In the genomic region with DNA sequence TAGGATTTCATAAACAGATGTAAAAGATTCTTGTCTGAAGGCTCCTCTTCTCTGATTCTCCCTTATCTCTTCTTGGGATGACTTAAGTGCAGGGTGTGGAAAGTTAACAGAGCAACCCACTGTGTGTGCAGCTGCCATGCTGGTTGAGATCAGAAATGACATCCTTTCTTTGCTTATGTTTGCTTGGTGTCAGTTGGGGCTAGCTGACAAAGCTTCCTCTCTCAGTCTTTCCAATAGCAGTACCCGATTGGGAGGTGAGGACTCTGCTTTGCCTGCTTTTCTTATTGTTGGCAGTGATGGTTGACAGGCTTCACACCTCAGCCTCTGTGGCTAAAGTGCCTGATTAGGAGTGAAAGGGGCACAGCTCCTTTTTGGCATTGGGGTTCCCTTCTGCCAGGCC, we compare ENCODE assay signal across 22 cellular contexts. TPM values are rescaled to one million over a fixed set of nuclear protein-coding genes. Genes with fewer than 3 reads are reported as not detected.
A peak's percentile ranks its signal among the peaks of the same experiment; 100 is the strongest.
DNase-seq lines count a peak whose midpoint lies in the region; ATAC-seq and TF ChIP-seq lines count a peak whose summit lies in the region.
"Had no signal": no experiment of that assay in that cellular context is flagged by ENCODE, and none has a peak within 500 bp of the region (broad histone marks: within the 10 kb centered on the region; RNA-seq: fewer than 3 reads in every experiment).

No MANE protein-coding gene starts in this region.

- no peak overlapping the region for H2AK9ac ChIP-seq in IMR-90 (replicated peaks; ENCODE audit: low read depth, low read length, poor library complexity)

- no peaks in the 10 kb centered on the region for H3K9me2 ChIP-seq in MM.1S (replicated peaks; ENCODE audit: insufficient read depth, low read length)

- peaks cover 6% of the 10 kb centered on the region for H3K4me1 ChIP-seq in IMR-90 (ENCODE audit: control insufficient read depth, insufficient read depth, low read length)
- no peaks in the 10 kb centered on the region for H3K4me1 ChIP-seq in MM.1S (ENCODE audit: low read length)
- H3K4me1 ChIP-seq: ascending aorta had no signal

- peaks cover 29% of the 10 kb centered on the region for H3K9me3 Mint-ChIP-seq in activated T-helper 2 cell treated with anti-CD3 and anti-CD28 coated beads, Interferon-gamma antibody, Interleukin-2, Interleukin-4, amounts not matched to agents 10 μg/mL and 5 μg/mL and 100 μg/mL, durations not matched to agents 14 hours and 24 hours and 36 hours
- H3K9me3 Mint-ChIP-seq in natural killer cell: peaks cover 2 to 8% of the 10 kb centered on the region in 2 donors

- H3K56ac ChIP-seq in IMR-90 (ENCODE audit: extremely low read depth, insufficient read depth, low read length): no peak overlapping the region

- peak overlapping the region; percentile 47 for H2AFZ ChIP-seq in IMR-90 (replicated peaks; ENCODE audit: low read length, poor library complexity)
- H2AFZ ChIP-seq in MM.1S (ENCODE audit: low read length): no peak overlapping the region

- H2BK120ac ChIP-seq in IMR-90 (ENCODE audit: low read depth, low read length): no peak overlapping the region

- H3K4me3 ChIP-seq in IMR-90 (ENCODE audit: insufficient read depth, low read depth, low read length) (no peak overlapping the region), MM.1S (ENCODE audit: low read length) (no peak overlapping the region)
- H3K4me3 ChIP-seq: ascending aorta, GM12878, transverse colon had no signal

- H4K20me1 ChIP-seq in IMR-90 (ENCODE audit: insufficient read depth, low read length) (no peaks in the 10 kb centered on the region), MM.1S (ENCODE audit: insufficient read depth, low read length) (no peaks in the 10 kb centered on the region)

- H3K79me1 ChIP-seq in IMR-90 (ENCODE audit: low read depth in 1 of 2, low read length in 2 of 2): no peaks in the 10 kb centered on the region

- H3K27ac ChIP-seq in IMR-90 (ENCODE audit: insufficient read depth, low read length) (no peak overlapping the region), MM.1S (ENCODE audit: low read length) (no peak overlapping the region)
- H3K27ac ChIP-seq: ascending aorta, transverse colon had no signal

- peak; percentile 44 for DNase-seq in DMS153 (lab: John Stamatoyannopoulos, UW)
- DNase-seq in DMS153 treated with DMSO at 0.1 percent for 48 hours (lab: John Stamatoyannopoulos, UW; ENCODE audit: unreplicated experiment): no peak
- DNase-seq in IMR-90: peak; percentile 16
- DNase-seq in activated T-helper 2 cell treated with anti-CD3 and anti-CD28 coated beads, Interferon-gamma antibody, Interleukin-2, Interleukin-4, amounts not matched to agents 10 μg/mL and 5 μg/mL and 100 μg/mL, durations not matched to agents 14 hours and 24 hours and 36 hours (ENCODE audit: low spot score): no peak
- no peak for DNase-seq in natural killer cell
- no peak for DNase-seq in MM.1S
- DNase-seq in GM13976 (ENCODE audit: low spot score): no peak
- DNase-seq: 8988T; activated CD4-positive, alpha-beta memory T cell treated with anti-CD3 and anti-CD28 coated beads for 36 hours; activated naive CD4-positive, alpha-beta T cell treated with anti-CD3 and anti-CD28 coated beads for 36 hours; activated T-cell treated with anti-CD3 and anti-CD28 coated beads, Interleukin-2, amount 50 U/mL, for 1 hour; BE2C; Calu3; NCI-H1417 treated with DMSO at 0.1 percent for 48 hours; stimulated activated CD4-positive, alpha-beta T cell treated with anti-CD3 and anti-CD28 coated beads, Interleukin-2, amount 100 ng/mL, for 48 hours; transverse colon had no signal

- H3K4me2 ChIP-seq in IMR-90 (ENCODE audit: low read depth, low read length) (no peak overlapping the region), MM.1S (ENCODE audit: low read depth, low read length) (no peak overlapping the region)

- H3K36me3 ChIP-seq in IMR-90 (ENCODE audit: control insufficient read depth, insufficient read depth, low read length): no peaks in the 10 kb centered on the region
- no peaks in the 10 kb centered on the region for H3K36me3 ChIP-seq in MM.1S (replicated peaks; ENCODE audit: insufficient read depth, low read length)
- H3K36me3 ChIP-seq: ascending aorta, BE2C, transverse colon had no signal

- dilution Hi-C loops in IMR-90 (cut with HindIII; ENCODE audit: low sequenced_read_pairs, unreplicated experiment): no loop called here

- H3K27ac Mint-ChIP-seq in activated T-helper 2 cell treated with anti-CD3 and anti-CD28 coated beads, Interferon-gamma antibody, Interleukin-2, Interleukin-4, amounts not matched to agents 10 μg/mL and 5 μg/mL and 100 μg/mL, durations not matched to agents 14 hours and 24 hours and 36 hours: peak overlapping the region; percentile 44
- peak overlapping the region in 1 of 2 donors; percentile 88 for H3K27ac Mint-ChIP-seq in natural killer cell
- H3K27ac Mint-ChIP-seq: activated CD4-positive, alpha-beta memory T cell treated with anti-CD3 and anti-CD28 coated beads for 36 hours; activated naive CD4-positive, alpha-beta T cell treated with anti-CD3 and anti-CD28 coated beads for 36 hours; stimulated activated naive CD8-positive, alpha-beta T cell treated with anti-CD3 and anti-CD28 coated beads, Interleukin-15, Interleukin-2, amounts not matched to agents 100 ng/mL and 50 ng/mL, for 24 hours had no signal

- intact Hi-C loops in IMR-90 (cut with micrococcal nuclease) (no loop called here), natural killer cell (cut with micrococcal nuclease) (no loop called here)
- intact Hi-C loops in activated T-helper 2 cell treated with anti-CD3 and anti-CD28 coated beads, Interferon-gamma antibody, Interleukin-2, Interleukin-4, amounts not matched to agents 10 μg/mL and 5 μg/mL and 100 μg/mL, durations not matched to agents 14 hours and 24 hours and 36 hours (cut with micrococcal nuclease): no loop called here

- H3K36me3 Mint-ChIP-seq in activated T-helper 2 cell treated with anti-CD3 and anti-CD28 coated beads, Interferon-gamma antibody, Interleukin-2, Interleukin-4, amounts not matched to agents 10 μg/mL and 5 μg/mL and 100 μg/mL, durations not matched to agents 14 hours and 24 hours and 36 hours (ENCODE audit: low read depth): peaks cover 35% of the 10 kb centered on the region
- peaks cover 16% of the 10 kb centered on the region for H3K36me3 Mint-ChIP-seq in natural killer cell

- TF ChIP-seq POLR2A in IMR-90 (IDR thresholded peaks at IDR 0.05; ENCODE audit: low read depth, low read length): no peak

- TF ChIP-seq RAD21 in IMR-90 (IDR thresholded peaks at IDR 0.05; ENCODE audit: low read length): no peak

- H4K5ac ChIP-seq in IMR-90 (ENCODE audit: low read depth, low read length): no peak overlapping the region

- no peaks in the 10 kb centered on the region; the same call in 1 of the 2 replicates for H3K9me1 ChIP-seq in IMR-90 (ENCODE audit: insufficient read depth, low read length)

- H2BK5ac ChIP-seq in IMR-90 (ENCODE audit: low read depth, low read length, poor library complexity, severe bottlenecking): no peak overlapping the region

- H3K27me3 Mint-ChIP-seq in activated T-helper 2 cell treated with anti-CD3 and anti-CD28 coated beads, Interferon-gamma antibody, Interleukin-2, Interleukin-4, amounts not matched to agents 10 μg/mL and 5 μg/mL and 100 μg/mL, durations not matched to agents 14 hours and 24 hours and 36 hours (ENCODE audit: low read depth): no peaks in the 10 kb centered on the region
- H3K27me3 Mint-ChIP-seq in natural killer cell (ENCODE audit: low read depth in 2 of 2): no peaks in the 10 kb centered on the region
- H3K27me3 Mint-ChIP-seq: activated CD4-positive, alpha-beta memory T cell treated with anti-CD3 and anti-CD28 coated beads for 36 hours; stimulated activated naive CD8-positive, alpha-beta T cell treated with anti-CD3 and anti-CD28 coated beads, Interleukin-15, Interleukin-2, amounts not matched to agents 100 ng/mL and 50 ng/mL, for 24 hours had no signal

- H3K14ac ChIP-seq in IMR-90 (replicated peaks; ENCODE audit: low read depth, low read length): no peak overlapping the region

- H3K4ac ChIP-seq in IMR-90 (ENCODE audit: low read depth, low read length): no peak overlapping the region

- no peak overlapping the region for H4K8ac ChIP-seq in IMR-90 (ENCODE audit: low read depth in 2 of 2, low read length in 2 of 2)

- WGBS in IMR-90 (ENCODE audit: extremely low coverage in 2 of 2, insufficient read length in 1 of 2), 2 experiments: no CpG with 5 or more reads among the region's 1 CpG

- CTCF ChIA-PET in IMR-90 (lab: Yijun Ruan, JAX): no interaction called here

- in situ Hi-C loops in IMR-90 (cut with MboI; ENCODE audit: low sequenced_read_pairs): no loop called here
- in situ Hi-C loops in GM13976 (cut with MboI; ENCODE audit: low sequenced_read_pairs, unreplicated experiment): no loop called here

- H3K27me3 ChIP-seq in IMR-90 (ENCODE audit: control insufficient read depth, insufficient read depth, low read length) (no peaks in the 10 kb centered on the region), MM.1S (replicated peaks; ENCODE audit: insufficient read depth, low read length) (no peaks in the 10 kb centered on the region)
- H3K27me3 ChIP-seq: ascending aorta, BE2C, transverse colon had no signal

- no peak overlapping the region for H3K23ac ChIP-seq in IMR-90 (ENCODE audit: low read depth, low read length)

- H3K79me2 ChIP-seq in MM.1S (ENCODE audit: low read length): no peaks in the 10 kb centered on the region

- no peak overlapping the region for H2BK15ac ChIP-seq in IMR-90 (ENCODE audit: low read depth, low read length)

- no peak overlapping the region for H2AK5ac ChIP-seq in IMR-90 (ENCODE audit: low read depth, low read length)

- no peak overlapping the region for H4K91ac ChIP-seq in IMR-90 (ENCODE audit: insufficient read depth, low read depth, low read length)

- H3K4me3 Mint-ChIP-seq in activated T-helper 2 cell treated with anti-CD3 and anti-CD28 coated beads, Interferon-gamma antibody, Interleukin-2, Interleukin-4, amounts not matched to agents 10 μg/mL and 5 μg/mL and 100 μg/mL, durations not matched to agents 14 hours and 24 hours and 36 hours (ENCODE audit: low read depth): no peak overlapping the region
- H3K4me3 Mint-ChIP-seq in natural killer cell: peak overlapping the region; percentile 26
- H3K4me3 Mint-ChIP-seq: activated CD4-positive, alpha-beta memory T cell treated with anti-CD3 and anti-CD28 coated beads for 36 hours; activated naive CD4-positive, alpha-beta T cell treated with anti-CD3 and anti-CD28 coated beads for 36 hours; stimulated activated naive CD8-positive, alpha-beta T cell treated with anti-CD3 and anti-CD28 coated beads, Interleukin-15, Interleukin-2, amounts not matched to agents 100 ng/mL and 50 ng/mL, for 24 hours had no signal

- no peak overlapping the region for H3K18ac ChIP-seq in IMR-90 (ENCODE audit: low read depth, low read length)

- no peaks in the 10 kb centered on the region for H3F3A ChIP-seq in MM.1S (ENCODE audit: insufficient read depth, low read length)

- ATAC-seq in IMR-90 (ENCODE audit: low read depth): peak; percentile 24; the same call in 1 of the 2 replicates
- peak; percentile 27 to 58 (median 50) for ATAC-seq in natural killer cell
- no peak for ATAC-seq in GM21367 (IDR thresholded peaks at IDR 0.05; ENCODE audit: unreplicated experiment)
- ATAC-seq: GM12878 had no signal

- no TSS peak for BruUV-seq in IMR-90 (replicated peaks; lab: Mats Ljungman, UMichigan)

- H3K9me3 ChIP-seq in IMR-90 (ENCODE audit: control insufficient read depth, insufficient read depth, low read length) (peaks cover 3% of the 10 kb centered on the region; the same call in 1 of the 2 replicates), MM.1S (replicated peaks; ENCODE audit: insufficient read depth, low read length) (no peaks in the 10 kb centered on the region)
- H3K9me3 ChIP-seq: BE2C had no signal

- no peak for TF ChIP-seq CTCF in IMR-90 (conservative IDR thresholded peaks at IDR 0.05; ENCODE audit: low read depth, low read length)
- TF ChIP-seq CTCF in natural killer cell (IDR thresholded peaks at IDR 0.05): no peak
- TF ChIP-seq CTCF in MM.1S (IDR thresholded peaks at IDR 0.05; ENCODE audit: low read length): no peak
- TF ChIP-seq CTCF in GM13976 (IDR thresholded peaks at IDR 0.05; ENCODE audit: borderline replicate concordance, control extremely low read depth, extremely low read depth, insufficient read depth, missing control alignments): no peak

- POLR2A ChIA-PET in IMR-90 (lab: Charles Lee; ENCODE audit: unreplicated experiment): no interaction called here

- no peak overlapping the region for H2BK20ac ChIP-seq in IMR-90 (ENCODE audit: low read depth, low read length)

- peaks cover 22% of the 10 kb centered on the region for H3K4me1 Mint-ChIP-seq in activated T-helper 2 cell treated with anti-CD3 and anti-CD28 coated beads, Interferon-gamma antibody, Interleukin-2, Interleukin-4, amounts not matched to agents 10 μg/mL and 5 μg/mL and 100 μg/mL, durations not matched to agents 14 hours and 24 hours and 36 hours (ENCODE audit: low read depth)
- H3K4me1 Mint-ChIP-seq in natural killer cell: peaks cover 31 to 36% of the 10 kb centered on the region in 2 donors

- no peak overlapping the region for H3K9ac ChIP-seq in IMR-90 (ENCODE audit: low read depth, low read length)
- no peak overlapping the region for H3K9ac ChIP-seq in MM.1S (ENCODE audit: low read length)

RNA-seq across cellular contexts. Expression of gene OGN, which starts 26.5 kb away (rescaled TPM):
- total RNA-seq in IMR-90 (2012; rRNA removed) (under 0.01 TPM in 1 of 2 replicates, not detected in the other), natural killer cell (under 1 TPM in 2 of 3 donors, not detected in 1; 0.18 to 0.33 TPM)
- polyA plus RNA-seq in IMR-90 (2012; rRNA removed): 0.10 TPM in 1 of 2 replicates, not detected in the other
- polyA plus RNA-seq in IMR-90 (2012; cell fraction: cytosol; rRNA removed): not detected in 2 replicates
- polyA plus RNA-seq in IMR-90 (2012; cell fraction: nucleus; rRNA removed; ENCODE audit: low replicate concordance): not detected in 2 replicates
- total RNA-seq in activated T-helper 2 cell treated with anti-CD3 and anti-CD28 coated beads, Interferon-gamma antibody, Interleukin-2, Interleukin-4, amounts not matched to agents 10 μg/mL and 5 μg/mL and 100 μg/mL, durations not matched to agents 14 hours and 24 hours and 36 hours: not detected in 2 replicates
- total RNA-seq: activated CD4-positive, alpha-beta memory T cell treated with anti-CD3 and anti-CD28 coated beads for 36 hours; activated naive CD4-positive, alpha-beta T cell treated with anti-CD3 and anti-CD28 coated beads for 36 hours; Calu3; M059J; RPMI7951 had no signal

RNA-seq across cellular contexts. Expression of gene OMD, which starts 46.4 kb away (rescaled TPM):
- total RNA-seq in IMR-90 (2012; rRNA removed) (not detected in 2 replicates), natural killer cell (not detected)
- polyA plus RNA-seq in IMR-90 (2012; rRNA removed): not detected in 2 replicates
- not detected in 2 replicates for polyA plus RNA-seq in IMR-90 (2012; cell fraction: cytosol; rRNA removed)
- not detected in 2 replicates for polyA plus RNA-seq in IMR-90 (2012; cell fraction: nucleus; rRNA removed; ENCODE audit: low replicate concordance)
- not detected in 2 replicates for total RNA-seq in activated T-helper 2 cell treated with anti-CD3 and anti-CD28 coated beads, Interferon-gamma antibody, Interleukin-2, Interleukin-4, amounts not matched to agents 10 μg/mL and 5 μg/mL and 100 μg/mL, durations not matched to agents 14 hours and 24 hours and 36 hours
- total RNA-seq: activated CD4-positive, alpha-beta memory T cell treated with anti-CD3 and anti-CD28 coated beads for 36 hours; activated naive CD4-positive, alpha-beta T cell treated with anti-CD3 and anti-CD28 coated beads for 36 hours; GM12878; M059J; RPMI7951 had no signal

RNA-seq across cellular contexts. Expression of gene CENPP, which starts 52.2 kb away (rescaled TPM):
- total RNA-seq in IMR-90 (2012; rRNA removed) (1.4 and 3.6 TPM in 2 replicates), natural killer cell (10 to 100 TPM; 10.3 to 14.5 (median 12.1) TPM)
- polyA plus RNA-seq in IMR-90 (2012; rRNA removed): 0.90 and 2.0 TPM in 2 replicates
- 0.32 and 0.49 TPM in 2 replicates for polyA plus RNA-seq in IMR-90 (2012; cell fraction: cytosol; rRNA removed)
- 1.2 TPM in 2 replicates for polyA plus RNA-seq in IMR-90 (2012; cell fraction: nucleus; rRNA removed; ENCODE audit: low replicate concordance)
- 19.2 and 21.0 TPM in 2 replicates for total RNA-seq in activated T-helper 2 cell treated with anti-CD3 and anti-CD28 coated beads, Interferon-gamma antibody, Interleukin-2, Interleukin-4, amounts not matched to agents 10 μg/mL and 5 μg/mL and 100 μg/mL, durations not matched to agents 14 hours and 24 hours and 36 hours

RNA-seq across cellular contexts. Expression of gene NOL8, which starts 52.8 kb away (rescaled TPM):
- total RNA-seq in IMR-90 (2012; rRNA removed) (18.3 and 23.6 TPM in 2 replicates), natural killer cell (10 to 100 TPM; 42.3 to 50.7 (median 46.7) TPM)
- 7.4 and 10.1 TPM in 2 replicates for polyA plus RNA-seq in IMR-90 (2012; rRNA removed)
- polyA plus RNA-seq in IMR-90 (2012; cell fraction: cytosol; rRNA removed): 0.81 and 1.8 TPM in 2 replicates
- 1.8 and 19.2 TPM in 2 replicates for polyA plus RNA-seq in IMR-90 (2012; cell fraction: nucleus; rRNA removed; ENCODE audit: low replicate concordance)
- 73.2 and 75.5 TPM in 2 replicates for total RNA-seq in activated T-helper 2 cell treated with anti-CD3 and anti-CD28 coated beads, Interferon-gamma antibody, Interleukin-2, Interleukin-4, amounts not matched to agents 10 μg/mL and 5 μg/mL and 100 μg/mL, durations not matched to agents 14 hours and 24 hours and 36 hours

Comparison
In these comparisons a context has a peak if more than half of its experiments do, and no peak if none do; other contexts are left out.
1. DNase-seq: peak in DMS153 (single experiment) and IMR-90 (single experiment); none in DMS153 treated with DMSO at 0.1 percent for 48 hours (single experiment), activated T-helper 2 cell treated with anti-CD3 and anti-CD28 coated beads, Interferon-gamma antibody, Interleukin-2, Interleukin-4, amounts not matched to agents 10 μg/mL and 5 μg/mL and 100 μg/mL, durations not matched to agents 14 hours and 24 hours and 36 hours (single experiment), natural killer cell (single experiment), MM.1S (single experiment) and GM13976 (single experiment).